ENCODE assay signal across 12 cellular contexts in the genomic region with DNA sequence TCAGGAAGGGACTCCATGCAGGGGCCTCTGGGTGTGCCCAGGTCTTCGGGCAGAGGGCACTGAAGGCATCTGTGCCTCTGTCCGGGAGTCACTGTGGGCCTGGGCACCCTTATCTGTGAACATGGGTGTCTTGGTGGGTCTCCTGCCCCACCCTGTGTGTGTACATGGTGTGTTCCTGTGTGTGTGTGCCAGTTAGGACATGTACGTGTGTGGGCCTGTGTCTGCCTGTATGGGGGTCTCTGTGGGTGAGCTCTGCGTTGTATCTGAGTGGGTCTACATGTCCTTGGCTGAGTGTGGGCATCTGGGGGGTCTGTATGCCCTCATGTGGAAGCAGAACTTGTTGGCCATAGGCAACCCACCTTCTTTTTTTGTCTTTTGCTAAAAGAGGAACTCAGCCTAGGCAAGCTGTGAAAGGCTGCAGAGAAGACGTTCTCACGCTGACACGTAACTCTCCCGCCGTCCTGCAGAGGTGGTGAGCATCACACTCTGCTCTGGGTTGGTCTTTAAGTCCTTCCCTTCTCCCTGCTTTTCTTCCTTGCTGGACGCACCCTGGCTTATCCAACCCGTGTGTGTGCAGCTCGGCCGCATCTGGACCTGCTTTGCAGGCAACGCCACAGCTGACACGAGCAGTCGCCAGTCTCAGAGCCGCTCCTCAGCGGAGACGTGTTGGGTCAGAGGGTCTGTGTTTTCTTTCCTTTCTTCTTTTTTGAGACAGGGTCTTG. TPM values are rescaled to one million over a fixed set of nuclear protein-coding genes. Genes with fewer than 3 reads are reported as not detected.
A peak's percentile ranks its signal among the peaks of the same experiment; 100 is the strongest.
DNase-seq lines count a peak whose midpoint lies in the region; ATAC-seq, FAIRE-seq and TF ChIP-seq lines count a peak whose summit lies in the region.
"Had no signal": no experiment of that assay in that cellular context is flagged by ENCODE, and none has a peak within 500 bp of the region (broad histone marks: within the 10 kb centered on the region; RNA-seq: fewer than 3 reads in every experiment).

No MANE protein-coding gene starts in this region.

- H4K20me1 ChIP-seq in GM12878 (ENCODE audit: control insufficient read depth, insufficient read depth) = no peaks in the 10 kb centered on the region
- no peaks in the 10 kb centered on the region for H4K20me1 ChIP-seq in osteoblast (ENCODE audit: insufficient read depth, low read length)

- no peak for FAIRE-seq in GM12878 (lab: Jason Lieb, UNC)

- H3K4me3 ChIP-seq in GM12878 (no peak overlapping the region), osteoblast (ENCODE audit: insufficient read depth, low read length) (no peak overlapping the region)
- H3K4me3 ChIP-seq: hepatocyte had no signal

- no peaks in the 10 kb centered on the region for H3K9me3 ChIP-seq in GM12878 (replicated peaks; ENCODE audit: control insufficient read depth, insufficient read depth, low read length)
- no peaks in the 10 kb centered on the region for H3K9me3 ChIP-seq in osteoblast (ENCODE audit: low read depth, low read length)

- H3K4me1 ChIP-seq in GM12878 (ENCODE audit: control insufficient read depth, insufficient read depth, low read length) = no peaks in the 10 kb centered on the region; the same call in 1 of the 2 replicates
- H3K4me1 ChIP-seq in osteoblast (ENCODE audit: insufficient read depth, low read length) = no peaks in the 10 kb centered on the region

- in situ Hi-C loops in GM12878 (cut with MboI) = no loop called here

- intact Hi-C loops in GM12878 (cut with micrococcal nuclease; ENCODE audit: unreplicated experiment) = no loop called here

- RAD21 ChIA-PET in GM12878 (lab: Charles Lee; ENCODE audit: unreplicated experiment) = interaction anchor here (0.9 to 4.9 kb wide), 3 partner anchors 12 to 68 kb away, joined by 3 to 16 read pairs (median 7); a partner anchor contains a TSS

- no TSS peak for BruUV-seq in GM12878 (replicated peaks; lab: Mats Ljungman, UMichigan)

- H3K27me3 ChIP-seq in GM12878 (replicated peaks in 1 of 2; ENCODE audit: control insufficient read depth in 2 of 2, insufficient read depth in 2 of 2, low read length in 1 of 2) (peaks cover 0 to 3% of the 10 kb centered on the region in 2 experiments; a peak in 2 of 4 replicates), osteoblast (ENCODE audit: insufficient read depth, low read length) (peaks cover 15% of the 10 kb centered on the region)

- POLR2A ChIA-PET in GM12878 (lab: Charles Lee) = interaction anchor here (0.6 to 1.7 kb wide), 2 partner anchors 8 to 12 kb away, joined by 3 to 5 read pairs; no protein-coding TSS in a partner anchor

- no peaks in the 10 kb centered on the region for H3K79me2 ChIP-seq in GM12878 (ENCODE audit: control insufficient read depth, insufficient read depth, low read length)
- no peaks in the 10 kb centered on the region for H3K79me2 ChIP-seq in osteoblast (ENCODE audit: insufficient read depth, low read length)
- H3K79me2 ChIP-seq: hepatocyte had no signal

- no peak for TF ChIP-seq CTCF in GM12878 (IDR thresholded peaks at IDR 0.05 in 2 of 3, conservative IDR thresholded peaks at IDR 0.05 in 1 of 3; ENCODE audit: control insufficient read depth in 2 of 3, extremely low read depth in 1 of 3, insufficient read depth in 1 of 3, low read depth in 3 of 3, low read length in 3 of 3)
- TF ChIP-seq CTCF in osteoblast (IDR thresholded peaks at IDR 0.05; ENCODE audit: extremely low read depth, low read depth, low read length) = no peak

- H3K4me2 ChIP-seq in GM12878 (ENCODE audit: control insufficient read depth, insufficient read depth) = no peak overlapping the region
- no peak overlapping the region for H3K4me2 ChIP-seq in osteoblast (ENCODE audit: insufficient read depth, low read length)
- H3K4me2 ChIP-seq: hepatocyte had no signal

- no peak for TF ChIP-seq RAD21 in GM12878 (IDR thresholded peaks at IDR 0.05; ENCODE audit: insufficient read depth, low read depth, low read length)

- H3K9ac ChIP-seq in GM12878 (ENCODE audit: control insufficient read depth, insufficient read depth, low read length) = no peak overlapping the region

- TF ChIP-seq POLR2A in GM12878 (IDR thresholded peaks at IDR 0.05; ENCODE audit: low read depth, low read length) = no peak

- H3K36me3 ChIP-seq in GM12878 (ENCODE audit: control insufficient read depth in 2 of 2, insufficient read depth in 2 of 2, low read length in 1 of 2) = no peaks in the 10 kb centered on the region
- no peaks in the 10 kb centered on the region for H3K36me3 ChIP-seq in osteoblast (ENCODE audit: insufficient read depth, low read length)

- CTCF ChIA-PET in GM12878 (lab: Yijun Ruan, JAX) = interaction anchor here (1.1 to 4.6 kb wide), 4 partner anchors 13 to 178 kb away, joined by 3 to 23 read pairs (median 6); a partner anchor contains a TSS

- peak; percentile 58 for ATAC-seq in GM12878
- no peak for ATAC-seq in GM21381 (IDR thresholded peaks at IDR 0.05; ENCODE audit: unreplicated experiment)

- DNase-seq in SIG-M5 treated with dmso at 0.1 percent for 504 hours (lab: John Stamatoyannopoulos, UW; ENCODE audit: unreplicated experiment) (peak; percentile 72), SIG-M5 (lab: John Stamatoyannopoulos, UW) (no peak), NOMO-1 (lab: John Stamatoyannopoulos, UW; ENCODE audit: unreplicated experiment in 2 of 2) (peak; percentile 76 to 77), GM12878 (ENCODE audit: low read depth, low spot score) (no peak), osteoblast (ENCODE audit: insufficient read length, low spot score, missing footprints) (peak; percentile 38), NCI-H2029 treated with DMSO at 0.1 percent for 48 hours (lab: John Stamatoyannopoulos, UW) (no peak), DMS79 treated with DMSO at 0.1 percent for 48 hours (lab: John Stamatoyannopoulos, UW) (no peak)
- DNase-seq: NCI-H1436 had no signal

- no peak for TF ChIP-seq EP300 in GM12878 (IDR thresholded peaks at IDR 0.05; ENCODE audit: borderline replicate concordance in 1 of 2, control insufficient read depth in 1 of 2, low read depth in 2 of 2, low read length in 2 of 2)

- peak overlapping the region; percentile 7; the same call in 1 of the 2 replicates for H2AFZ ChIP-seq in GM12878 (ENCODE audit: control insufficient read depth, low read depth, low read length)
- no peak overlapping the region for H2AFZ ChIP-seq in osteoblast (ENCODE audit: low read length)
- H2AFZ ChIP-seq: hepatocyte had no signal

- no peak overlapping the region for H3K27ac ChIP-seq in GM12878 (ENCODE audit: control insufficient read depth, insufficient read depth)
- no peak overlapping the region for H3K27ac ChIP-seq in osteoblast (ENCODE audit: low read depth, low read length)
- H3K27ac ChIP-seq: 22Rv1, hepatocyte had no signal

- SMC1A ChIA-PET in GM12878 (lab: Charles Lee; ENCODE audit: uncharacterized antibody, unreplicated experiment) = interaction anchor here (1.2 kb wide), 1 partner anchor 24 kb away, joined by 3 read pairs; a partner anchor contains a TSS

- 36% methylated on average over 19 of the region's 19 CpGs for WGBS in GM12878 (ENCODE audit: insufficient coverage, insufficient replicate concordance, low lambda C conversion rate, missing lambda C conversion rate)

RNA-seq across cellular contexts. Expression of a gene that starts 0.5 kb away (rescaled TPM):
- total RNA-seq in GM12878 (2013; cell fraction: nucleolus; rRNA removed) = not detected in 2 replicates
- total RNA-seq in GM12878 (2014; rRNA removed) (not detected in 2 replicates), GM12878 (2014; rRNA removed; fragmentation: Illumina TruSeq; extraction: Trizol) (not detected in 2 replicates), GM12878 (2021) (not detected in 2 replicates), osteoblast (not detected in 2 replicates)
- polyA plus RNA-seq in GM12878 (2011; ENCODE audit: low read depth) = not detected
- polyA plus RNA-seq in GM12878 (2011; rRNA removed) (not detected in 2 replicates), GM12878 (2014; fragmentation: Illumina TruSeq; extraction: Trizol) (not detected in 2 replicates), GM12878 (2014; fragmentation: Nextera tagmentation; extraction: Ambion mirVana) (not detected), GM12878 (2014; rRNA removed) (not detected in 2 replicates), GM12878 (2016; fragmentation: Nextera tagmentation; extraction: Ambion mirVana) (not detected)
- not detected in 2 replicates for polyA plus RNA-seq in GM12878 (2011; cell fraction: cytosol; rRNA removed)
- 0.07 TPM in 1 of 2 replicates, not detected in the other for polyA plus RNA-seq in GM12878 (2011; cell fraction: nucleus; rRNA removed)
- not detected in 2 replicates for polyA plus RNA-seq in GM12878 (2012)
- not detected in 2 replicates for polyA minus RNA-seq in GM12878 (2011; rRNA and poly(A)+ RNA removed)
- not detected in 2 replicates for polyA minus RNA-seq in GM12878 (2011; cell fraction: cytosol; rRNA and poly(A)+ RNA removed)
- polyA minus RNA-seq in GM12878 (2011; cell fraction: nucleus; rRNA and poly(A)+ RNA removed) = 0.24 TPM in 1 of 2 replicates, not detected in the other
- total RNA-seq: H9, hepatocyte had no signal
- polyA plus RNA-seq: hepatocyte had no signal

RNA-seq across cellular contexts. Expression of a gene that starts 23.7 kb away (rescaled TPM):
- total RNA-seq in GM12878 (2013; cell fraction: nucleolus; rRNA removed) = not detected in 2 replicates
- total RNA-seq in GM12878 (2014; rRNA removed) (not detected in 2 replicates), GM12878 (2014; rRNA removed; fragmentation: Illumina TruSeq; extraction: Trizol) (not detected in 2 replicates), GM12878 (2021) (not detected in 2 replicates), osteoblast (0.72 TPM in 1 of 2 replicates, not detected in the other)
- polyA plus RNA-seq in GM12878 (2011; ENCODE audit: low read depth) = not detected
- polyA plus RNA-seq in GM12878 (2011; rRNA removed) (not detected in 2 replicates), GM12878 (2014; fragmentation: Illumina TruSeq; extraction: Trizol) (not detected in 2 replicates), GM12878 (2014; fragmentation: Nextera tagmentation; extraction: Ambion mirVana) (not detected), GM12878 (2014; rRNA removed) (not detected in 2 replicates), GM12878 (2016; fragmentation: Nextera tagmentation; extraction: Ambion mirVana) (not detected)
- polyA plus RNA-seq in GM12878 (2011; cell fraction: cytosol; rRNA removed) = not detected in 2 replicates
- polyA plus RNA-seq in GM12878 (2011; cell fraction: nucleus; rRNA removed) = not detected in 2 replicates
- polyA plus RNA-seq in GM12878 (2012) = not detected in 2 replicates
- not detected in 2 replicates for polyA minus RNA-seq in GM12878 (2011; rRNA and poly(A)+ RNA removed)
- not detected in 2 replicates for polyA minus RNA-seq in GM12878 (2011; cell fraction: cytosol; rRNA and poly(A)+ RNA removed)
- polyA minus RNA-seq in GM12878 (2011; cell fraction: nucleus; rRNA and poly(A)+ RNA removed) = not detected in 2 replicates
- total RNA-seq: hepatocyte had no signal

RNA-seq across cellular contexts. Expression of a gene that starts 28.0 kb away (rescaled TPM):
- 0.69 and 0.71 TPM in 2 replicates for total RNA-seq in GM12878 (2013; cell fraction: nucleolus; rRNA removed)
- 0.34 and 0.38 TPM in 2 replicates for total RNA-seq in GM12878 (2014; rRNA removed)
- 0.09 and 0.14 TPM in 2 replicates for total RNA-seq in GM12878 (2014; rRNA removed; fragmentation: Illumina TruSeq; extraction: Trizol)
- 0.41 and 0.51 TPM in 2 replicates for total RNA-seq in GM12878 (2021)
- 0.29 TPM for polyA plus RNA-seq in GM12878 (2011; ENCODE audit: low read depth)
- 0.14 and 0.38 TPM in 2 replicates for polyA plus RNA-seq in GM12878 (2011; rRNA removed)
- polyA plus RNA-seq in GM12878 (2011; cell fraction: cytosol; rRNA removed) = 0.42 and 0.48 TPM in 2 replicates
- 0.97 and 1.1 TPM in 2 replicates for polyA plus RNA-seq in GM12878 (2011; cell fraction: nucleus; rRNA removed)
- polyA plus RNA-seq in GM12878 (2012) = 0.58 and 0.86 TPM in 2 replicates
- 0.15 TPM in 1 of 2 replicates, not detected in the other for polyA plus RNA-seq in GM12878 (2014; fragmentation: Illumina TruSeq; extraction: Trizol)
- under 1 TPM in 1 of 2 experiments, not detected in 1; 0.04 TPM for polyA plus RNA-seq in GM12878 (2014; fragmentation: Nextera tagmentation; extraction: Ambion mirVana)
- 0.27 and 0.36 TPM in 2 replicates for polyA plus RNA-seq in GM12878 (2014; rRNA removed)
- under 1 TPM; 0.12 to 0.24 TPM for polyA plus RNA-seq in GM12878 (2016; fragmentation: Nextera tagmentation; extraction: Ambion mirVana)
- 0.37 and 0.88 TPM in 2 replicates for polyA minus RNA-seq in GM12878 (2011; rRNA and poly(A)+ RNA removed)
- 0.31 TPM in 1 of 2 replicates, not detected in the other for polyA minus RNA-seq in GM12878 (2011; cell fraction: cytosol; rRNA and poly(A)+ RNA removed)
- 0.19 and 0.24 TPM in 2 replicates for polyA minus RNA-seq in GM12878 (2011; cell fraction: nucleus; rRNA and poly(A)+ RNA removed)
- 0.59 and 0.72 TPM in 2 replicates for total RNA-seq in osteoblast

RNA-seq across cellular contexts. Expression of a gene that starts 28.6 kb away (rescaled TPM):
- total RNA-seq in GM12878 (2013; cell fraction: nucleolus; rRNA removed) = 36.2 and 39.2 TPM in 2 replicates
- total RNA-seq in GM12878 (2014; rRNA removed) (56.0 and 62.4 TPM in 2 replicates), GM12878 (2014; rRNA removed; fragmentation: Illumina TruSeq; extraction: Trizol) (15.2 and 15.3 TPM in 2 replicates), GM12878 (2021) (47.1 and 51.0 TPM in 2 replicates), osteoblast (5.3 and 6.9 TPM in 2 replicates)
- 7.5 TPM for polyA plus RNA-seq in GM12878 (2011; ENCODE audit: low read depth)
- polyA plus RNA-seq in GM12878 (2011; rRNA removed) (22.6 and 34.7 TPM in 2 replicates), GM12878 (2014; fragmentation: Illumina TruSeq; extraction: Trizol) (4.7 and 9.6 TPM in 2 replicates), GM12878 (2014; fragmentation: Nextera tagmentation; extraction: Ambion mirVana) (1 to 10 TPM in 1 of 2 experiments, under 1 TPM in 1; 0.82 to 3.3 TPM), GM12878 (2014; rRNA removed) (61.4 and 64.3 TPM in 2 replicates), GM12878 (2016; fragmentation: Nextera tagmentation; extraction: Ambion mirVana) (10 to 100 TPM; 45.0 to 53.5 TPM)
- polyA plus RNA-seq in GM12878 (2011; cell fraction: cytosol; rRNA removed) = 51.6 and 94.5 TPM in 2 replicates
- 56.1 and 57.8 TPM in 2 replicates for polyA plus RNA-seq in GM12878 (2011; cell fraction: nucleus; rRNA removed)
- polyA plus RNA-seq in GM12878 (2012) = 39.7 and 39.8 TPM in 2 replicates
- 21.4 and 38.2 TPM in 2 replicates for polyA minus RNA-seq in GM12878 (2011; rRNA and poly(A)+ RNA removed)
- 21.9 and 23.7 TPM in 2 replicates for polyA minus RNA-seq in GM12878 (2011; cell fraction: cytosol; rRNA and poly(A)+ RNA removed)
- 14.7 and 21.8 TPM in 2 replicates for polyA minus RNA-seq in GM12878 (2011; cell fraction: nucleus; rRNA and poly(A)+ RNA removed)

RNA-seq across cellular contexts. Expression of a gene that starts 44.9 kb away (rescaled TPM):
- 10.1 and 12.7 TPM in 2 replicates for total RNA-seq in GM12878 (2013; cell fraction: nucleolus; rRNA removed)
- total RNA-seq in GM12878 (2014; rRNA removed) (13.4 and 17.2 TPM in 2 replicates), GM12878 (2014; rRNA removed; fragmentation: Illumina TruSeq; extraction: Trizol) (8.8 and 9.3 TPM in 2 replicates), GM12878 (2021) (38.0 and 42.5 TPM in 2 replicates), osteoblast (28.9 and 31.5 TPM in 2 replicates)
- polyA plus RNA-seq in GM12878 (2011; ENCODE audit: low read depth) = 23.0 TPM
- polyA plus RNA-seq in GM12878 (2011; rRNA removed) (11.4 and 13.2 TPM in 2 replicates), GM12878 (2014; fragmentation: Illumina TruSeq; extraction: Trizol) (2.8 and 10.8 TPM in 2 replicates), GM12878 (2014; fragmentation: Nextera tagmentation; extraction: Ambion mirVana) (10 to 100 TPM in 1 of 2 experiments, 1 to 10 TPM in 1; 3.4 to 12.3 TPM), GM12878 (2014; rRNA removed) (17.8 and 26.0 TPM in 2 replicates), GM12878 (2016; fragmentation: Nextera tagmentation; extraction: Ambion mirVana) (10 to 100 TPM; 21.2 to 22.0 TPM)
- 25.9 and 26.5 TPM in 2 replicates for polyA plus RNA-seq in GM12878 (2011; cell fraction: cytosol; rRNA removed)
- 84.3 and 88.7 TPM in 2 replicates for polyA plus RNA-seq in GM12878 (2011; cell fraction: nucleus; rRNA removed)
- 27.4 and 30.3 TPM in 2 replicates for polyA plus RNA-seq in GM12878 (2012)
- polyA minus RNA-seq in GM12878 (2011; rRNA and poly(A)+ RNA removed) = 7.1 and 14.5 TPM in 2 replicates
- 6.0 and 6.2 TPM in 2 replicates for polyA minus RNA-seq in GM12878 (2011; cell fraction: cytosol; rRNA and poly(A)+ RNA removed)
- polyA minus RNA-seq in GM12878 (2011; cell fraction: nucleus; rRNA and poly(A)+ RNA removed) = 15.2 and 18.4 TPM in 2 replicates

Comparison
In these comparisons a context has a peak if more than half of its experiments do, and no peak if none do; other contexts are left out.
1. DNase-seq: peak in SIG-M5 treated with dmso at 0.1 percent for 504 hours (single experiment), NOMO-1 (2 of 2) and osteoblast (single experiment); none in SIG-M5 (single experiment), GM12878 (single experiment), NCI-H2029 treated with DMSO at 0.1 percent for 48 hours (single experiment) and DMS79 treated with DMSO at 0.1 percent for 48 hours (single experiment).